Comparison of ENCODE assay signal across 8 cellular contexts in the genomic region with DNA sequence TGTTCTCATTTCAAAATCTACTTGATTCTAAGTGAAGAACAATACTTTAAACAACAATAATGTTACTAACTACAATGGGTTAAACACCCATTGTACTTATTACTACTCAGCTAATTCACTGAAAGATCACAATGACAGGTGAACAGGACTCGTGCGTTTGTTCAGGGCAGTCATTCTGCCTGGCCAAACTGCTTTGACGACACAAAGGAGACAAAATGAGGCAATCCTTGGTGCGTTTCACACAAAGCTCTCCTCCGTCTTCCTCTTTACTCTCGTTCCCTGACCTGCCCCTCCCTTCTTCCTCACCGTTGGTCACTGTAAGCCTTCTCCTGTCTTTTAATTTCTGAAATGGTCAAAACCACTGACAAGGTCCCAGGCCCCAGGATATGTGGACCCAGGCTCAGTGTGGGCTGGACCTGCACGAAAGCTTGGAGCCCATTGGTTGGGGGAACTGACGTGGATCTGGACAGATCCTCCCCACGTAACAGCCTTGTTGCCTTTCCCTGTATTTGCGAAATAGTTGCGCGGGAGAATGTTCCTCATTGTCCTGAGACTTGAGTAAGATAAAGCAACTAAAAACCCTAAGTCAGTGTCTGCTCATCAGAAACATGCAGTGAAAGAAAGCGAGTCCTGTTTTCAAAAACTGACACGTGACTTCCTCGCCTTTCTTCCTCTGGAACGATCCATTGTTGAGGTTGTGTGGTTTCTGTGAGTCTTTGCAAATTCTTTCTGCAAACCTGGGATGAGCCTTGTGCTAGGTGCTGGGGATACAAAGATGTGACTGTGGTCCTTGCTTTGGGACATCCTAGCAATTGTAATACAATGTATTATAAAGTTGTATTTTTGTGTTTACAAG.
DNase-seq lines count a peak whose midpoint lies in the region; ATAC-seq and TF ChIP-seq lines count a peak whose summit lies in the region.

No MANE protein-coding gene starts in this region.

- TF ChIP-seq RAD21 in SK-N-SH (IDR thresholded peaks at IDR 0.05; ENCODE audit: low read length) = no peak

- no peaks in the 10 kb centered on the region for H3K9me3 ChIP-seq in right atrium auricular region
- no peaks in the 10 kb centered on the region for H3K9me3 ChIP-seq in SK-N-SH

- no peak overlapping the region; the same call in 1 of the 2 replicates for H3K27ac Mint-ChIP-seq in GM23338
- H3K27ac Mint-ChIP-seq in activated CD4-positive, alpha-beta memory T cell treated with anti-CD3 and anti-CD28 coated beads for 36 hours = no peak overlapping the region

- H3F3A ChIP-seq in GM23338 (replicated peaks; ENCODE audit: low read depth) = 0 out of 2 replicates have a peak, but pooled peaks cover 3% of the 10 kb centered on the region
- H3F3A ChIP-seq in SK-N-SH (replicated peaks; ENCODE audit: insufficient read depth) = no peaks in the 10 kb centered on the region

- POLR2A ChIA-PET in activated CD4-positive, alpha-beta memory T cell treated with anti-CD3 and anti-CD28 coated beads for 36 hours (lab: Charles Lee) = no interaction called here
- POLR2A ChIA-PET in SK-N-SH (lab: Yijun Ruan, JAX) = no interaction called here

- H3K27ac ChIP-seq in GM23338 (ENCODE audit: low read depth) = no peak overlapping the region
- H3K27ac ChIP-seq in right atrium auricular region = no peak overlapping the region
- no peak overlapping the region for H3K27ac ChIP-seq in SK-N-SH (ENCODE audit: low read depth in 2 of 2, low read length in 1 of 2)

- H3K9me2 ChIP-seq in GM23338 (ENCODE audit: insufficient read depth) = no peaks in the 10 kb centered on the region
- H3K9me2 ChIP-seq in SK-N-SH = no peaks in the 10 kb centered on the region

- H3K36me3 Mint-ChIP-seq in GM23338 (ENCODE audit: low read depth) = no peaks in the 10 kb centered on the region; the same call in 2 of the 3 replicates
- H3K36me3 Mint-ChIP-seq in activated CD4-positive, alpha-beta memory T cell treated with anti-CD3 and anti-CD28 coated beads for 36 hours = no peaks in the 10 kb centered on the region

- H3K79me2 ChIP-seq in GM23338 (replicated peaks; ENCODE audit: insufficient read depth) = no peaks in the 10 kb centered on the region
- no peaks in the 10 kb centered on the region for H3K79me2 ChIP-seq in SK-N-SH (ENCODE audit: insufficient read depth)

- H3K9me3 Mint-ChIP-seq in GM23338 = no peaks in the 10 kb centered on the region; the same call in 2 of the 3 replicates
- no peaks in the 10 kb centered on the region for H3K9me3 Mint-ChIP-seq in activated CD4-positive, alpha-beta memory T cell treated with anti-CD3 and anti-CD28 coated beads for 36 hours

- no peak for TF ChIP-seq EP300 in SK-N-SH (IDR thresholded peaks at IDR 0.05; ENCODE audit: borderline replicate concordance in 1 of 2, low read depth in 1 of 2, low read length in 1 of 2)

- peak; percentile 52 for ATAC-seq in GM23338
- peak; percentile 88 for ATAC-seq in sciatic nerve
- no peak for ATAC-seq in HG03469 (IDR thresholded peaks at IDR 0.05; ENCODE audit: unreplicated experiment)
- ATAC-seq in HG02759 (IDR thresholded peaks at IDR 0.05; ENCODE audit: unreplicated experiment) = no peak

- intact Hi-C loops in activated CD4-positive, alpha-beta memory T cell treated with anti-CD3 and anti-CD28 coated beads for 36 hours (cut with micrococcal nuclease) = no loop called here
- intact Hi-C loops in sciatic nerve (cut with DNase I) = no loop called here

- H3K4me3 Mint-ChIP-seq in GM23338 = no peak overlapping the region
- H3K4me3 Mint-ChIP-seq in activated CD4-positive, alpha-beta memory T cell treated with anti-CD3 and anti-CD28 coated beads for 36 hours = peak overlapping the region; percentile 54

- no peaks in the 10 kb centered on the region for H4K20me1 ChIP-seq in GM23338 (replicated peaks; ENCODE audit: insufficient read depth)
- H4K20me1 ChIP-seq in SK-N-SH (ENCODE audit: insufficient read depth) = no peaks in the 10 kb centered on the region

- CTCF ChIA-PET in activated CD4-positive, alpha-beta memory T cell treated with anti-CD3 and anti-CD28 coated beads for 36 hours (lab: Charles Lee) = interaction anchor here (1.0 kb wide), 1 partner anchor 149 kb away, joined by 5 read pairs; no protein-coding TSS in a partner anchor
- CTCF ChIA-PET in SK-N-SH (lab: Yijun Ruan, JAX) = no interaction called here

- H3K27me3 ChIP-seq in GM23338 (ENCODE audit: insufficient read depth) (peaks cover 20% of the 10 kb centered on the region), right atrium auricular region (no peaks in the 10 kb centered on the region), SK-N-SH (ENCODE audit: insufficient read depth) (no peaks in the 10 kb centered on the region)

- 44% methylated on average over 17 of the region's 17 CpGs for WGBS in SK-N-SH (ENCODE audit: low lambda C conversion rate)

- no peak overlapping the region for H3K9ac ChIP-seq in SK-N-SH

- no peak overlapping the region for H3K4me3 ChIP-seq in GM23338
- no peak overlapping the region for H3K4me3 ChIP-seq in right atrium auricular region
- H3K4me3 ChIP-seq in SK-N-SH (ENCODE audit: low read depth in 2 of 2, low read length in 1 of 2) = no peak overlapping the region

- H3K27me3 Mint-ChIP-seq in GM23338 (ENCODE audit: insufficient read depth, low read depth, poor library complexity) = peaks cover 13% of the 10 kb centered on the region
- H3K27me3 Mint-ChIP-seq in activated CD4-positive, alpha-beta memory T cell treated with anti-CD3 and anti-CD28 coated beads for 36 hours = peaks cover 15% of the 10 kb centered on the region

- H3K36me3 ChIP-seq in GM23338 (ENCODE audit: insufficient read depth) (no peaks in the 10 kb centered on the region), right atrium auricular region (no peaks in the 10 kb centered on the region), SK-N-SH (replicated peaks in 1 of 2; ENCODE audit: control insufficient read depth in 1 of 2, insufficient read depth in 2 of 2, low read length in 1 of 2) (no peaks in the 10 kb centered on the region)

- H3K4me1 Mint-ChIP-seq in GM23338 = peaks cover 12% of the 10 kb centered on the region
- peaks cover 4% of the 10 kb centered on the region for H3K4me1 Mint-ChIP-seq in activated CD4-positive, alpha-beta memory T cell treated with anti-CD3 and anti-CD28 coated beads for 36 hours (ENCODE audit: low read depth)

- peak; percentile 22 for DNase-seq in GM23338 (ENCODE audit: low spot score)
- DNase-seq in activated CD4-positive, alpha-beta memory T cell treated with anti-CD3 and anti-CD28 coated beads for 36 hours = peak; percentile 13
- peak; percentile 72 for DNase-seq in right atrium auricular region (ENCODE audit: low spot score)
- no peak for DNase-seq in sciatic nerve (ENCODE audit: low spot score)
- DNase-seq in cerebellum (ENCODE audit: low spot score) = no peak
- no peak for DNase-seq in SK-N-SH

- H3K4me2 ChIP-seq in GM23338 (peak overlapping the region; percentile 15), SK-N-SH (no peak overlapping the region)

- peaks cover 27% of the 10 kb centered on the region for H3K4me1 ChIP-seq in GM23338 (ENCODE audit: insufficient read depth)
- H3K4me1 ChIP-seq in right atrium auricular region = no peaks in the 10 kb centered on the region
- H3K4me1 ChIP-seq in SK-N-SH (ENCODE audit: control insufficient read depth in 1 of 2, insufficient read depth in 2 of 2, low read depth in 1 of 2, low read length in 1 of 2) = no peaks in the 10 kb centered on the region

- TF ChIP-seq CTCF in GM23338 (conservative IDR thresholded peaks at IDR 0.05; ENCODE audit: low read depth in 2 of 2) (no peak), right atrium auricular region (IDR thresholded peaks at IDR 0.05) (no peak), SK-N-SH (IDR thresholded peaks at IDR 0.05) (no peak)

- H2AFZ ChIP-seq in GM23338 (peak overlapping the region; percentile 90; the same call in 1 of the 2 replicates), SK-N-SH (ENCODE audit: low read depth) (no peak overlapping the region)

TF ChIP-seq in GM23338, 12 proteins besides CTCF, POLR2A, EP300 and RAD21:
- TF ChIP-seq CREB1 (CRISPR knock-in tag; IDR thresholded peaks at IDR 0.05; ENCODE audit: low read depth) = no peak
- TF ChIP-seq, protein P1, sequence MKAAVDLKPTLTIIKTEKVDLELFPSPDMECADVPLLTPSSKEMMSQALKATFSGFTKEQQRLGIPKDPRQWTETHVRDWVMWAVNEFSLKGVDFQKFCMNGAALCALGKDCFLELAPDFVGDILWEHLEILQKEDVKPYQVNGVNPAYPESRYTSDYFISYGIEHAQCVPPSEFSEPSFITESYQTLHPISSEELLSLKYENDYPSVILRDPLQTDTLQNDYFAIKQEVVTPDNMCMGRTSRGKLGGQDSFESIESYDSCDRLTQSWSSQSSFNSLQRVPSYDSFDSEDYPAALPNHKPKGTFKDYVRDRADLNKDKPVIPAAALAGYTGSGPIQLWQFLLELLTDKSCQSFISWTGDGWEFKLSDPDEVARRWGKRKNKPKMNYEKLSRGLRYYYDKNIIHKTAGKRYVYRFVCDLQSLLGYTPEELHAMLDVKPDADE (IDR thresholded peaks at IDR 0.05) = no peak
- TF ChIP-seq ZNF114 (CRISPR knock-in tag; IDR thresholded peaks at IDR 0.05) = no peak
- no peak for TF ChIP-seq EZH2 (IDR thresholded peaks at IDR 0.05; ENCODE audit: low read depth, unreplicated experiment)

TF ChIP-seq in SK-N-SH, 30 proteins besides CTCF, POLR2A, EP300 and RAD21 (continues in another document):
- TF ChIP-seq, protein P2, sequence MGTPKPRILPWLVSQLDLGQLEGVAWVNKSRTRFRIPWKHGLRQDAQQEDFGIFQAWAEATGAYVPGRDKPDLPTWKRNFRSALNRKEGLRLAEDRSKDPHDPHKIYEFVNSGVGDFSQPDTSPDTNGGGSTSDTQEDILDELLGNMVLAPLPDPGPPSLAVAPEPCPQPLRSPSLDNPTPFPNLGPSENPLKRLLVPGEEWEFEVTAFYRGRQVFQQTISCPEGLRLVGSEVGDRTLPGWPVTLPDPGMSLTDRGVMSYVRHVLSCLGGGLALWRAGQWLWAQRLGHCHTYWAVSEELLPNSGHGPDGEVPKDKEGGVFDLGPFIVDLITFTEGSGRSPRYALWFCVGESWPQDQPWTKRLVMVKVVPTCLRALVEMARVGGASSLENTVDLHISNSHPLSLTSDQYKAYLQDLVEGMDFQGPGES (IDR thresholded peaks at IDR 0.05; ENCODE audit: low read depth, low read length) = no peak

Comparison
In these comparisons a context has a peak if more than half of its experiments do, and no peak if none do; other contexts are left out.
1. ATAC-seq: peak in GM23338 (single experiment) and sciatic nerve (single experiment); none in HG03469 (single experiment) and HG02759 (single experiment).
2. DNase-seq: peak in GM23338 (single experiment), activated CD4-positive, alpha-beta memory T cell treated with anti-CD3 and anti-CD28 coated beads for 36 hours (single experiment) and right atrium auricular region (single experiment); none in sciatic nerve (single experiment), cerebellum (single experiment) and SK-N-SH (single experiment).